1 cellular context compared by ENCODE assay signal in genomic region chr22:21108379-21109115, GRCh38.
A peak's percentile ranks its signal among the peaks of the same experiment; 100 is the strongest.
TF ChIP-seq lines count a peak whose summit lies in the region.

No MANE protein-coding gene starts in this region.

TF ChIP-seq in K562, 482 proteins besides CTCF, POLR2A, EP300 and RAD21 (continued from another document and continues in another):
- TF ChIP-seq, protein P1, sequence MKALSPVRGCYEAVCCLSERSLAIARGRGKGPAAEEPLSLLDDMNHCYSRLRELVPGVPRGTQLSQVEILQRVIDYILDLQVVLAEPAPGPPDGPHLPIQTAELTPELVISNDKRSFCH (CRISPR knock-in tag; IDR thresholded peaks at IDR 0.05) = no peak
- TF ChIP-seq, protein P1 (tag; IDR thresholded peaks at IDR 0.05) = peak; percentile 69; the same call in 1 of the 2 replicates
- TF ChIP-seq CEBPB (tag; IDR thresholded peaks at IDR 0.05) = peak; percentile 66
- no peak for TF ChIP-seq PREB (CRISPR knock-in tag; IDR thresholded peaks at IDR 0.05)
- TF ChIP-seq NFIX (CRISPR knock-in tag; IDR thresholded peaks at IDR 0.05; ENCODE audit: low read depth) = peak; percentile 42; the same call in 1 of the 2 replicates
- TF ChIP-seq MAFF (IDR thresholded peaks at IDR 0.05; ENCODE audit: low read length) = peak; percentile 100
- TF ChIP-seq, protein P2, sequence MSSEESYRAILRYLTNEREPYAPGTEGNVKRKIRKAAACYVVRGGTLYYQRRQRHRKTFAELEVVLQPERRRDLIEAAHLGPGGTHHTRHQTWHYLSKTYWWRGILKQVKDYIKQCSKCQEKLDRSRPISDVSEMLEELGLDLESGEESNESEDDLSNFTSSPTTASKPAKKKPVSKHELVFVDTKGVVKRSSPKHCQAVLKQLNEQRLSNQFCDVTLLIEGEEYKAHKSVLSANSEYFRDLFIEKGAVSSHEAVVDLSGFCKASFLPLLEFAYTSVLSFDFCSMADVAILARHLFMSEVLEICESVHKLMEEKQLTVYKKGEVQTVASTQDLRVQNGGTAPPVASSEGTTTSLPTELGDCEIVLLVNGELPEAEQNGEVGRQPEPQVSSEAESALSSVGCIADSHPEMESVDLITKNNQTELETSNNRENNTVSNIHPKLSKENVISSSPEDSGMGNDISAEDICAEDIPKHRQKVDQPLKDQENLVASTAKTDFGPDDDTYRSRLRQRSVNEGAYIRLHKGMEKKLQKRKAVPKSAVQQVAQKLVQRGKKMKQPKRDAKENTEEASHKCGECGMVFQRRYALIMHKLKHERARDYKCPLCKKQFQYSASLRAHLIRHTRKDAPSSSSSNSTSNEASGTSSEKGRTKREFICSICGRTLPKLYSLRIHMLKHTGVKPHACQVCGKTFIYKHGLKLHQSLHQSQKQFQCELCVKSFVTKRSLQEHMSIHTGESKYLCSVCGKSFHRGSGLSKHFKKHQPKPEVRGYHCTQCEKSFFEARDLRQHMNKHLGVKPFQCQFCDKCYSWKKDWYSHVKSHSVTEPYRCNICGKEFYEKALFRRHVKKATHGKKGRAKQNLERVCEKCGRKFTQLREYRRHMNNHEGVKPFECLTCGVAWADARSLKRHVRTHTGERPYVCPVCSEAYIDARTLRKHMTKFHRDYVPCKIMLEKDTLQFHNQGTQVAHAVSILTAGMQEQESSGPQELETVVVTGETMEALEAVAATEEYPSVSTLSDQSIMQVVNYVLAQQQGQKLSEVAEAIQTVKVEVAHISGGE (CRISPR knock-in tag; IDR thresholded peaks at IDR 0.05) = no peak
- TF ChIP-seq RNF219 (CRISPR knock-in tag; IDR thresholded peaks at IDR 0.05) = peak; percentile 4; the same call in 1 of the 2 replicates
- 0 out of 2 replicates have a peak, but pooled peaks have one; percentile 4 for TF ChIP-seq IRF9 (tag; IDR thresholded peaks at IDR 0.05)
- TF ChIP-seq ILF3 (IDR thresholded peaks at IDR 0.05; ENCODE audit: borderline replicate concordance) = 0 out of 2 replicates have a peak, but pooled peaks have one; percentile 31
- no peak for TF ChIP-seq SMARCB1 (IDR thresholded peaks at IDR 0.05; ENCODE audit: insufficient read length, low read depth)
- TF ChIP-seq PPARD (CRISPR knock-in tag; IDR thresholded peaks at IDR 0.05) = no peak
- TF ChIP-seq MBD1 (CRISPR knock-in tag; IDR thresholded peaks at IDR 0.05) = peak; percentile 74; the same call in 1 of the 2 replicates
- TF ChIP-seq, protein P3, sequence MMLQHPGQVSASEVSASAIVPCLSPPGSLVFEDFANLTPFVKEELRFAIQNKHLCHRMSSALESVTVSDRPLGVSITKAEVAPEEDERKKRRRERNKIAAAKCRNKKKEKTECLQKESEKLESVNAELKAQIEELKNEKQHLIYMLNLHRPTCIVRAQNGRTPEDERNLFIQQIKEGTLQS (IDR thresholded peaks at IDR 0.05) = no peak
- TF ChIP-seq, protein P3 (CRISPR knock-in tag; conservative IDR thresholded peaks at IDR 0.05) = peak; percentile 35; the same call in 1 of the 2 replicates
- TF ChIP-seq ZNF124 (CRISPR knock-in tag; IDR thresholded peaks at IDR 0.05) = no peak
- TF ChIP-seq, protein P4, sequence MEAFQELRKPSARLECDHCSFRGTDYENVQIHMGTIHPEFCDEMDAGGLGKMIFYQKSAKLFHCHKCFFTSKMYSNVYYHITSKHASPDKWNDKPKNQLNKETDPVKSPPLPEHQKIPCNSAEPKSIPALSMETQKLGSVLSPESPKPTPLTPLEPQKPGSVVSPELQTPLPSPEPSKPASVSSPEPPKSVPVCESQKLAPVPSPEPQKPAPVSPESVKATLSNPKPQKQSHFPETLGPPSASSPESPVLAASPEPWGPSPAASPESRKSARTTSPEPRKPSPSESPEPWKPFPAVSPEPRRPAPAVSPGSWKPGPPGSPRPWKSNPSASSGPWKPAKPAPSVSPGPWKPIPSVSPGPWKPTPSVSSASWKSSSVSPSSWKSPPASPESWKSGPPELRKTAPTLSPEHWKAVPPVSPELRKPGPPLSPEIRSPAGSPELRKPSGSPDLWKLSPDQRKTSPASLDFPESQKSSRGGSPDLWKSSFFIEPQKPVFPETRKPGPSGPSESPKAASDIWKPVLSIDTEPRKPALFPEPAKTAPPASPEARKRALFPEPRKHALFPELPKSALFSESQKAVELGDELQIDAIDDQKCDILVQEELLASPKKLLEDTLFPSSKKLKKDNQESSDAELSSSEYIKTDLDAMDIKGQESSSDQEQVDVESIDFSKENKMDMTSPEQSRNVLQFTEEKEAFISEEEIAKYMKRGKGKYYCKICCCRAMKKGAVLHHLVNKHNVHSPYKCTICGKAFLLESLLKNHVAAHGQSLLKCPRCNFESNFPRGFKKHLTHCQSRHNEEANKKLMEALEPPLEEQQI (IDR thresholded peaks at IDR 0.05) = peak; percentile 72; the same call in 1 of the 2 replicates
- TF ChIP-seq, protein P5, sequence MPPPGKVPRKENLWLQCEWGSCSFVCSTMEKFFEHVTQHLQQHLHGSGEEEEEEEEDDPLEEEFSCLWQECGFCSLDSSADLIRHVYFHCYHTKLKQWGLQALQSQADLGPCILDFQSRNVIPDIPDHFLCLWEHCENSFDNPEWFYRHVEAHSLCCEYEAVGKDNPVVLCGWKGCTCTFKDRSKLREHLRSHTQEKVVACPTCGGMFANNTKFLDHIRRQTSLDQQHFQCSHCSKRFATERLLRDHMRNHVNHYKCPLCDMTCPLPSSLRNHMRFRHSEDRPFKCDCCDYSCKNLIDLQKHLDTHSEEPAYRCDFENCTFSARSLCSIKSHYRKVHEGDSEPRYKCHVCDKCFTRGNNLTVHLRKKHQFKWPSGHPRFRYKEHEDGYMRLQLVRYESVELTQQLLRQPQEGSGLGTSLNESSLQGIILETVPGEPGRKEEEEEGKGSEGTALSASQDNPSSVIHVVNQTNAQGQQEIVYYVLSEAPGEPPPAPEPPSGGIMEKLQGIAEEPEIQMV (tag; conservative IDR thresholded peaks at IDR 0.05; ENCODE audit: low read depth) = 0 out of 2 replicates have a peak, but pooled peaks have one; percentile 37
- no peak for TF ChIP-seq HDAC6 (IDR thresholded peaks at IDR 0.05; ENCODE audit: low read depth, low read length)
- TF ChIP-seq ZNF175 (CRISPR knock-in tag; IDR thresholded peaks at IDR 0.05; ENCODE audit: low read depth) = peak; percentile 64; the same call in 1 of the 2 replicates
- peak; percentile 100 for TF ChIP-seq NFE2L1 (tag; IDR thresholded peaks at IDR 0.05; ENCODE audit: borderline replicate concordance, low read depth)
- peak; percentile 24; the same call in 1 of the 2 replicates for TF ChIP-seq ELF2 (CRISPR knock-in tag; IDR thresholded peaks at IDR 0.05)
- no peak for TF ChIP-seq ZNF436 (CRISPR knock-in tag; IDR thresholded peaks at IDR 0.05)
- no peak for TF ChIP-seq ZNF146 (CRISPR knock-in tag; IDR thresholded peaks at IDR 0.05; ENCODE audit: unreplicated experiment)
- TF ChIP-seq NCOR1 (IDR thresholded peaks at IDR 0.05) = peak; percentile 63
- peak in 1 of 2 experiments; percentile 68 for TF ChIP-seq NCOA2 (IDR thresholded peaks at IDR 0.05; ENCODE audit: partially characterized antibody in 2 of 2)
- no peak for TF ChIP-seq TBP (optimal IDR thresholded peaks at IDR 0.05; ENCODE audit: low read depth, low read length)
- TF ChIP-seq FOSL1 (tag; conservative IDR thresholded peaks at IDR 0.05) = peak; percentile 67
- TF ChIP-seq RHOXF2B (CRISPR knock-in tag; conservative IDR thresholded peaks at IDR 0.05) = 0 out of 2 replicates have a peak, but pooled peaks have one; percentile 53
- TF ChIP-seq ZSCAN32 (CRISPR knock-in tag; IDR thresholded peaks at IDR 0.05) = no peak
- no peak for TF ChIP-seq NR4A1 (CRISPR knock-in tag; IDR thresholded peaks at IDR 0.05)
- 0 out of 2 replicates have a peak, but pooled peaks have one; percentile 35 for TF ChIP-seq NR4A1 (tag; IDR thresholded peaks at IDR 0.05)
- TF ChIP-seq DNMT1 (IDR thresholded peaks at IDR 0.05) = no peak
- no peak for TF ChIP-seq BMI1 (IDR thresholded peaks at IDR 0.05; ENCODE audit: low read length)
- TF ChIP-seq ZNF75A (CRISPR knock-in tag; IDR thresholded peaks at IDR 0.05) = 0 out of 2 replicates have a peak, but pooled peaks have one; percentile 5
- TF ChIP-seq PATZ1 (CRISPR knock-in tag; IDR thresholded peaks at IDR 0.05; ENCODE audit: borderline replicate concordance) = no peak
- peak; percentile 56; the same call in 1 of the 2 replicates for TF ChIP-seq MECOM (CRISPR knock-in tag; IDR thresholded peaks at IDR 0.05)
- no peak for TF ChIP-seq MEIS2 (IDR thresholded peaks at IDR 0.05; ENCODE audit: partially characterized antibody)
- TF ChIP-seq HMBOX1 (IDR thresholded peaks at IDR 0.05) = no peak
- TF ChIP-seq MYBL2 (IDR thresholded peaks at IDR 0.05; ENCODE audit: low read depth) = no peak
- no peak for TF ChIP-seq MYBL2 (CRISPR knock-in tag; IDR thresholded peaks at IDR 0.05; ENCODE audit: borderline replicate concordance)
- TF ChIP-seq, protein P6, sequence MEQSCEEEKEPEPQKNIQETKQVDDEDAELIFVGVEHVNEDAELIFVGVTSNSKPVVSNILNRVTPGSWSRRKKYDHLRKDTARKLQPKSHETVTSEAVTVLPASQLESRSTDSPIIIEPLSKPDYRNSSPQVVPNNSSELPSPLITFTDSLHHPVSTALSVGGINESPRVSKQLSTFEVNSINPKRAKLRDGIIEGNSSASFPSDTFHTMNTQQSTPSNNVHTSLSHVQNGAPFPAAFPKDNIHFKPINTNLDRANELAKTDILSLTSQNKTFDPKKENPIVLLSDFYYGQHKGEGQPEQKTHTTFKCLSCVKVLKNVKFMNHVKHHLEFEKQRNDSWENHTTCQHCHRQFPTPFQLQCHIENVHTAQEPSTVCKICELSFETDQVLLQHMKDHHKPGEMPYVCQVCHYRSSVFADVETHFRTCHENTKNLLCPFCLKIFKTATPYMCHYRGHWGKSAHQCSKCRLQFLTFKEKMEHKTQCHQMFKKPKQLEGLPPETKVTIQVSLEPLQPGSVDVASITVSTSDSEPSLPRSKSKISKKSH (CRISPR knock-in tag; IDR thresholded peaks at IDR 0.05) = peak; percentile 91
